In the genomic region with DNA sequence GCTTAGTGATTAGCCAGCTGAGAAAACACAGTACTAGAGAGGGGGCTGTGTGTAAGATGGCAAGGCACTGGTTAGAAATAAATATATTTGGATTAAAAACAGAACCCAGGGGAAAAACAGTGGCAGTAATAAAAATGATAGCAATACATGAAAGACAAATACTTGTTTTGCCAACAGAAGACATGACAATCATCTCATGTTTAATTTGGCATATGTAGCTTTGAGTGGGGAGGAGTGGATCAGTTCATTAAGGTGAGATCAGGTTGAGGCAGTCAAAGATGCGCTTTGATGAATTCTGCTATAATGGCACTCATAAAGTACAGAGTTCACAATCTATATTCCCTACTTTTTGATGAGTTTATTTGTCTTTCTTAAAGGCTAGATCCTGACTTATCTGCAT, we compare ENCODE assay signal across 29 cellular contexts. TPM values are rescaled to one million over a fixed set of nuclear protein-coding genes. Genes with fewer than 3 reads are reported as not detected.
"Had no signal": no experiment of that assay in that cellular context is flagged by ENCODE, and none has a peak within 500 bp of the region (broad histone marks: within the 10 kb centered on the region; RNA-seq: fewer than 3 reads in every experiment).

No MANE protein-coding gene starts in this region.

- H3K36me3 ChIP-seq: adrenal gland had no signal

- DNase-seq: activated CD4-positive, alpha-beta memory T cell treated with anti-CD3 and anti-CD28 coated beads for 36 hours; activated CD4-positive, alpha-beta T cell treated with anti-CD3 and anti-CD28 coated beads for 36 hours; activated CD4-positive, alpha-beta T cell treated with anti-CD3 and anti-CD28 coated beads, Interleukin-2, amount 10 ng/mL, durations not matched to agents 24 days and 14 days; activated CD4-positive, CD25-positive, alpha-beta regulatory T cell; activated CD4-positive, CD25-positive, alpha-beta regulatory T cell treated with anti-CD3 and anti-CD28 coated beads, Interleukin-2, amount 50 U/mL, for 72 hours; activated CD8-positive, alpha-beta memory T cell treated with anti-CD3 and anti-CD28 coated beads, Interleukin-2, amount 10 ng/mL, durations not matched to agents 7 days and 5 days; activated CD8-positive, alpha-beta memory T cell treated with anti-CD3 and anti-CD28 coated beads, Interleukin-2, amount 50 U/mL, for 4 hours; activated CD8-positive, alpha-beta T cell treated with anti-CD3 and anti-CD28 coated beads, Interleukin-2, amount 10 ng/mL, durations not matched to agents 7 days and 5 days; activated effector memory CD4-positive, alpha-beta T cell treated with anti-CD3 and anti-CD28 coated beads, Interleukin-2, amount 50 U/mL, for 16 hours; activated naive CD4-positive, alpha-beta T cell treated with anti-CD3 and anti-CD28 coated beads for 36 hours; activated naive CD8-positive, alpha-beta T cell treated with anti-CD3 and anti-CD28 coated beads for 36 hours; activated naive CD8-positive, alpha-beta T cell treated with anti-CD3 and anti-CD28 coated beads, Interleukin-2, amount 50 U/mL, for 24 hours; activated T-cell treated with anti-CD3 and anti-CD28 coated beads, Interleukin-2, amount 50 U/mL, for 1 hour; activated T-cell treated with anti-CD3 and anti-CD28 coated beads, Interleukin-2, amount 50 U/mL, for 48 hours; adrenal gland; amygdala; aorta; body of pancreas; cortex of kidney; effector CD4-positive, alpha-beta T cell; effector memory CD8-positive, alpha-beta T cell; erythroblast; foreskin keratinocyte; gastrocnemius medialis; glutamatergic neuron; heart left ventricle; T-helper 17 cell; T1000 had no signal

- H3K27ac ChIP-seq: adrenal gland, esophagus muscularis mucosa, foreskin keratinocyte, gastrocnemius medialis, heart left ventricle had no signal

- H3K4me3 ChIP-seq: adrenal gland, body of pancreas, esophagus muscularis mucosa, gastrocnemius medialis, heart left ventricle had no signal

- H3K27me3 ChIP-seq: adrenal gland, body of pancreas, esophagus muscularis mucosa, foreskin keratinocyte, gastrocnemius medialis, heart left ventricle had no signal

- H3K9me3 ChIP-seq: adrenal gland, body of pancreas, esophagus muscularis mucosa, gastrocnemius medialis, heart left ventricle had no signal

- ATAC-seq: activated CD4-positive, alpha-beta T cell treated with anti-CD3 and anti-CD28 coated beads for 36 hours; activated CD8-positive, alpha-beta memory T cell treated with anti-CD3 and anti-CD28 coated beads, Interleukin-2, amount 10 ng/mL, durations not matched to agents 7 days and 5 days; activated CD8-positive, alpha-beta T cell treated with anti-CD3 and anti-CD28 coated beads, Interleukin-2, amount 10 ng/mL, durations not matched to agents 7 days and 5 days; activated naive CD8-positive, alpha-beta T cell treated with anti-CD3 and anti-CD28 coated beads, Interleukin-2, amount 50 U/mL, for 24 hours; body of pancreas; effector memory CD8-positive, alpha-beta T cell; foreskin keratinocyte; gastrocnemius medialis; heart left ventricle; T-helper 17 cell had no signal

- H3K4me1 ChIP-seq: adrenal gland, esophagus muscularis mucosa, foreskin keratinocyte, gastrocnemius medialis had no signal

RNA-seq across cellular contexts. Expression of a gene that starts 3.4 kb away (rescaled TPM):
- total RNA-seq: activated naive CD4-positive, alpha-beta T cell treated with anti-CD3 and anti-CD28 coated beads for 36 hours; foreskin keratinocyte had no signal
